Comparison of ENCODE assay signal across 16 cellular contexts in genomic region chr1:91124290-91124975, GRCh38.
A peak's percentile ranks its signal among the peaks of the same experiment; 100 is the strongest.
DNase-seq lines count a peak whose midpoint lies in the region; ATAC-seq and FAIRE-seq lines count a peak whose summit lies in the region.
"Had no signal": no experiment of that assay in that cellular context is flagged by ENCODE, and none has a peak within 500 bp of the region (broad histone marks: within the 10 kb centered on the region; RNA-seq: fewer than 3 reads in every experiment).

No MANE protein-coding gene starts in this region.

- no peaks in the 10 kb centered on the region for H3K9me3 Mint-ChIP-seq in activated naive CD8-positive, alpha-beta T cell (ENCODE audit: low read depth)
- H3K9me3 Mint-ChIP-seq: T-cell had no signal

- peak; percentile 24 for ATAC-seq in HG03280 (IDR thresholded peaks at IDR 0.05; ENCODE audit: unreplicated experiment)
- ATAC-seq: lower lobe of right lung had no signal

- H3K27me3 Mint-ChIP-seq in activated naive CD8-positive, alpha-beta T cell: no peaks in the 10 kb centered on the region

- H3K4me1 Mint-ChIP-seq in activated naive CD8-positive, alpha-beta T cell (ENCODE audit: low read depth): peaks cover 2% of the 10 kb centered on the region

- H3K27ac Mint-ChIP-seq in activated naive CD8-positive, alpha-beta T cell: peak overlapping the region; percentile 41
- H3K27ac Mint-ChIP-seq: T-cell had no signal

- no peak overlapping the region for H3K4me3 Mint-ChIP-seq in activated naive CD8-positive, alpha-beta T cell
- H3K4me3 Mint-ChIP-seq: T-cell had no signal

- DNase-seq in activated T-cell treated with anti-CD3 and anti-CD28 coated beads for 24 hours (ENCODE audit: low read depth) (peak; percentile 11), activated T-cell treated with anti-CD3 and anti-CD28 coated beads for 4 hours (no peak), NCI-H2107 (lab: John Stamatoyannopoulos, UW) (no peak), GM19239 (ENCODE audit: insufficient read length, low spot score) (no peak), frontal cortex (ENCODE audit: low spot score in 2 of 2) (no peak)
- DNase-seq in stimulated activated CD8-positive, alpha-beta memory T cell treated with anti-CD3 and anti-CD28 coated beads, Interleukin-4, amount 100 ng/mL, for 48 hours: peak; percentile 47
- DNase-seq: amygdala, H7, IMR-90, lower lobe of right lung, NCI-H1105 treated with DMSO at 0.1 percent for 48 hours, PC-9 had no signal

- FAIRE-seq in GM19239 (lab: Jason Lieb, UNC) (no peak), frontal cortex (lab: Jason Lieb, UNC) (no peak)
- FAIRE-seq: colon had no signal

- no peaks in the 10 kb centered on the region for H3K36me3 Mint-ChIP-seq in activated naive CD8-positive, alpha-beta T cell
- H3K36me3 Mint-ChIP-seq: T-cell had no signal

Comparison
In these comparisons a context has a peak if more than half of its experiments do, and no peak if none do; other contexts are left out.
1. DNase-seq: peak in activated T-cell treated with anti-CD3 and anti-CD28 coated beads for 24 hours (single experiment) and stimulated activated CD8-positive, alpha-beta memory T cell treated with anti-CD3 and anti-CD28 coated beads, Interleukin-4, amount 100 ng/mL, for 48 hours (single experiment); none in activated T-cell treated with anti-CD3 and anti-CD28 coated beads for 4 hours (single experiment), NCI-H2107 (single experiment), GM19239 (single experiment) and frontal cortex (0 of 2).